Comparison of ENCODE assay signal across 12 cellular contexts in genomic region chr1:2276803-2277580, GRCh38. TPM values are rescaled to one million over a fixed set of nuclear protein-coding genes. Genes with fewer than 3 reads are reported as not detected.
A peak's percentile ranks its signal among the peaks of the same experiment; 100 is the strongest.
DNase-seq lines count a peak whose midpoint lies in the region; ATAC-seq, FAIRE-seq and TF ChIP-seq lines count a peak whose summit lies in the region.
"Had no signal": no experiment of that assay in that cellular context is flagged by ENCODE, and none has a peak within 500 bp of the region (broad histone marks: within the 10 kb centered on the region; RNA-seq: fewer than 3 reads in every experiment).

No MANE protein-coding gene starts in this region.

- H3K36me3 ChIP-seq in heart left ventricle (peaks cover 0 to 7% (median 0%) of the 10 kb centered on the region in 9 donors), bronchial epithelial cell (ENCODE audit: control insufficient read depth, insufficient read depth, low read length) (peaks cover 5% of the 10 kb centered on the region), lower lobe of right lung (peaks cover 6% of the 10 kb centered on the region), upper lobe of right lung (peaks cover 6% of the 10 kb centered on the region)

- H3K27me3 ChIP-seq in heart left ventricle: no peaks in the 10 kb centered on the region
- H3K27me3 ChIP-seq in bronchial epithelial cell (ENCODE audit: control insufficient read depth, insufficient read depth, low read length): no peaks in the 10 kb centered on the region
- no peaks in the 10 kb centered on the region for H3K27me3 ChIP-seq in lower lobe of right lung (ENCODE audit: low read depth)
- no peaks in the 10 kb centered on the region for H3K27me3 ChIP-seq in upper lobe of right lung

- H3K9me3 ChIP-seq in heart left ventricle: no peaks in the 10 kb centered on the region
- no peaks in the 10 kb centered on the region for H3K9me3 ChIP-seq in lower lobe of right lung
- no peaks in the 10 kb centered on the region for H3K9me3 ChIP-seq in upper lobe of right lung

- intact Hi-C loops in heart left ventricle (cut with DNase I): loop anchor here in 2 of 10 donors (5.0 kb wide), 2 partner anchors 35 to 45 kb away; no protein-coding TSS in a partner anchor
- intact Hi-C loops in cardiac septum (cut with DNase I): loop anchor here (5.0 kb wide), 1 partner anchor 65 kb away; no protein-coding TSS in a partner anchor
- intact Hi-C loops in lower lobe of right lung (cut with DNase I): no loop called here
- intact Hi-C loops in upper lobe of right lung (cut with DNase I): no loop called here

- WGBS in heart left ventricle, 4 donors: 73 to 83% (median 78%) methylated on average over 12 of the region's 12 CpGs

- no peak for ATAC-seq in heart left ventricle
- no peak for ATAC-seq in lower lobe of right lung
- no peak for ATAC-seq in upper lobe of right lung
- no peak for ATAC-seq in HG02973 (IDR thresholded peaks at IDR 0.05; ENCODE audit: unreplicated experiment)
- ATAC-seq in GM21576 (IDR thresholded peaks at IDR 0.05; ENCODE audit: unreplicated experiment): no peak
- ATAC-seq: sciatic nerve had no signal

- no peak for FAIRE-seq in bronchial epithelial cell (lab: Jason Lieb, UNC)
- FAIRE-seq: islet of Langerhans had no signal

- no peak for TF ChIP-seq POLR2A in heart left ventricle (IDR thresholded peaks at IDR 0.05)

- no peak overlapping the region for H3K4me3 ChIP-seq in heart left ventricle
- H3K4me3 ChIP-seq in bronchial epithelial cell (ENCODE audit: low read depth, low read length): no peak overlapping the region
- no peak overlapping the region for H3K4me3 ChIP-seq in lower lobe of right lung
- no peak overlapping the region for H3K4me3 ChIP-seq in upper lobe of right lung

- H3K4me1 ChIP-seq in heart left ventricle (peaks cover 32 to 83% (median 80%) of the 10 kb centered on the region in 12 donors), lower lobe of right lung (peaks cover 83% of the 10 kb centered on the region), upper lobe of right lung (peaks cover 83% of the 10 kb centered on the region)

- no peak for TF ChIP-seq CTCF in heart left ventricle (IDR thresholded peaks at IDR 0.05)
- TF ChIP-seq CTCF in bronchial epithelial cell (IDR thresholded peaks at IDR 0.05; ENCODE audit: insufficient read depth, low read length, severe bottlenecking): no peak
- TF ChIP-seq CTCF in lower lobe of right lung (IDR thresholded peaks at IDR 0.05): no peak
- TF ChIP-seq CTCF in upper lobe of right lung (IDR thresholded peaks at IDR 0.05): no peak

- DNase-seq in heart left ventricle (peak in 2 of 5 donors; percentile 16 to 17), cardiac septum (ENCODE audit: low spot score) (no peak), bronchial epithelial cell (ENCODE audit: low read depth) (peak; percentile 18), lower lobe of right lung (no peak), upper lobe of right lung (no peak), NCI-H69 (lab: John Stamatoyannopoulos, UW) (no peak)
- DNase-seq: activated CD4-positive, alpha-beta T cell treated with anti-CD3 and anti-CD28 coated beads, Interleukin-2, amount 50 U/mL, for 1 hour; AML-193 had no signal

- H3K27ac ChIP-seq in heart left ventricle (peak overlapping the region in 8 of 12 donors; percentile 42 to 77 (median 67)), lower lobe of right lung (peak overlapping the region; percentile 81), upper lobe of right lung (peak overlapping the region; percentile 85)

RNA-seq across cellular contexts. Expression of gene SKI, which starts 48.9 kb away (rescaled TPM):
- total RNA-seq in heart left ventricle (10 to 100 TPM; 28.8 to 52.7 (median 41.3) TPM), cardiac septum (39.9 TPM), bronchial epithelial cell (8.4 and 9.2 TPM in 2 replicates), lower lobe of right lung (90.0 TPM), upper lobe of right lung (89.6 TPM)
- 10 to 100 TPM; 16.9 to 28.7 TPM for polyA plus RNA-seq in heart left ventricle
